Comparison of ENCODE assay signal across 14 cellular contexts in genomic region chr1:154466136-154466665, GRCh38. TPM values are rescaled to one million over a fixed set of nuclear protein-coding genes. Genes with fewer than 3 reads are reported as not detected.
DNase-seq lines count a peak whose midpoint lies in the region; ATAC-seq and TF ChIP-seq lines count a peak whose summit lies in the region.
"Had no signal": no experiment of that assay in that cellular context is flagged by ENCODE, and none has a peak within 500 bp of the region (broad histone marks: within the 10 kb centered on the region; RNA-seq: fewer than 3 reads in every experiment).

No MANE protein-coding gene starts in this region.

- TF ChIP-seq CTCF in brain (conservative IDR thresholded peaks at IDR 0.05) (no peak), nephron (IDR thresholded peaks at IDR 0.05; ENCODE audit: unreplicated experiment in 3 of 3) (no peak)

- no peaks in the 10 kb centered on the region for H3K9me3 Mint-ChIP-seq in stimulated activated naive CD8-positive, alpha-beta T cell treated with anti-CD3 and anti-CD28 coated beads, Interleukin-15, Interleukin-2, amounts not matched to agents 100 ng/mL and 50 ng/mL, for 24 hours
- no peaks in the 10 kb centered on the region for H3K9me3 Mint-ChIP-seq in brain
- H3K9me3 Mint-ChIP-seq in nephron: no peaks in the 10 kb centered on the region

- no peak for ATAC-seq in stimulated activated naive CD8-positive, alpha-beta T cell treated with anti-CD3 and anti-CD28 coated beads, Interleukin-15, Interleukin-2, amounts not matched to agents 100 U/mL and 50 U/mL, for 24 hours

- no peak overlapping the region for H3K4me3 Mint-ChIP-seq in stimulated activated naive CD8-positive, alpha-beta T cell treated with anti-CD3 and anti-CD28 coated beads, Interleukin-15, Interleukin-2, amounts not matched to agents 100 ng/mL and 50 ng/mL, for 24 hours
- H3K4me3 Mint-ChIP-seq in brain (no peak overlapping the region), nephron (no peak overlapping the region)
- H3K4me3 Mint-ChIP-seq: B cell had no signal

- DNase-seq in stimulated activated naive CD8-positive, alpha-beta T cell treated with anti-CD3 and anti-CD28 coated beads, Interleukin-15, Interleukin-2, amounts not matched to agents 100 U/mL and 50 U/mL, for 24 hours: no peak
- no peak for DNase-seq in LoVo (ENCODE audit: low spot score)
- no peak for DNase-seq in cortex of kidney (lab: John Stamatoyannopoulos, UW)
- no peak for DNase-seq in H4 (ENCODE audit: low spot score)
- no peak for DNase-seq in 8988T
- DNase-seq: activated CD4-positive, alpha-beta T cell treated with anti-CD3 and anti-CD28 coated beads for 1 hour; GM23248; NCI-H1048; NCI-H345 had no signal

- peaks cover 3% of the 10 kb centered on the region for H3K36me3 Mint-ChIP-seq in stimulated activated naive CD8-positive, alpha-beta T cell treated with anti-CD3 and anti-CD28 coated beads, Interleukin-15, Interleukin-2, amounts not matched to agents 100 ng/mL and 50 ng/mL, for 24 hours (ENCODE audit: low read depth)
- no peaks in the 10 kb centered on the region for H3K36me3 Mint-ChIP-seq in brain
- no peaks in the 10 kb centered on the region for H3K36me3 Mint-ChIP-seq in nephron (ENCODE audit: low read depth)

- peaks cover 44% of the 10 kb centered on the region for H3K4me1 Mint-ChIP-seq in stimulated activated naive CD8-positive, alpha-beta T cell treated with anti-CD3 and anti-CD28 coated beads, Interleukin-15, Interleukin-2, amounts not matched to agents 100 ng/mL and 50 ng/mL, for 24 hours (ENCODE audit: low read depth)
- H3K4me1 Mint-ChIP-seq in brain (peaks cover 48% of the 10 kb centered on the region), nephron (peaks cover 9% of the 10 kb centered on the region)

- H3K27ac Mint-ChIP-seq in stimulated activated naive CD8-positive, alpha-beta T cell treated with anti-CD3 and anti-CD28 coated beads, Interleukin-15, Interleukin-2, amounts not matched to agents 100 ng/mL and 50 ng/mL, for 24 hours: peak overlapping the region; percentile 9
- H3K27ac Mint-ChIP-seq in brain (peak overlapping the region; percentile 15 to 84 (median 61)), nephron (peak overlapping the region; percentile 43 to 74 (median 48))
- H3K27ac Mint-ChIP-seq: B cell had no signal

- no peaks in the 10 kb centered on the region for H3K27me3 Mint-ChIP-seq in stimulated activated naive CD8-positive, alpha-beta T cell treated with anti-CD3 and anti-CD28 coated beads, Interleukin-15, Interleukin-2, amounts not matched to agents 100 ng/mL and 50 ng/mL, for 24 hours
- H3K27me3 Mint-ChIP-seq in brain (peaks cover 9% of the 10 kb centered on the region), nephron (ENCODE audit: low read depth) (no peaks in the 10 kb centered on the region)
- H3K27me3 Mint-ChIP-seq: B cell had no signal

RNA-seq across cellular contexts. Expression of gene TDRD10, which starts 35.8 kb away (rescaled TPM):
- polyA plus RNA-seq in brain (ENCODE audit: insufficient read depth, low read depth, low replicate concordance): 0.27 TPM
- total RNA-seq in H4 (2014; rRNA removed; shearing (Covaris generic)): not detected in 2 replicates
- total RNA-seq: B cell, GM23248 had no signal
- polyA plus RNA-seq: GM23248 had no signal

RNA-seq across cellular contexts. Expression of gene SHE, which starts 36.0 kb away (rescaled TPM):
- 1.6 TPM for polyA plus RNA-seq in brain (ENCODE audit: insufficient read depth, low read depth, low replicate concordance)
- not detected in 2 replicates for total RNA-seq in H4 (2014; rRNA removed; shearing (Covaris generic))
- total RNA-seq: B cell, bronchial epithelial cell, GM23248 had no signal

Comparison
In these comparisons a context has a peak if more than half of its experiments do, and no peak if none do; other contexts are left out.
1. H3K27ac Mint-ChIP-seq: peak in every context shown above with its lines; median percentile 61 in brain; 48 in nephron; 9 in stimulated activated naive CD8-positive, alpha-beta T cell treated with anti-CD3 and anti-CD28 coated beads, Interleukin-15, Interleukin-2, amounts not matched to agents 100 ng/mL and 50 ng/mL, for 24 hours.